ENCODE assay signal across 1 cellular context in genomic region chr19:47036233-47036651, GRCh38.
TF ChIP-seq lines count a peak whose summit lies in the region.

No MANE protein-coding gene starts in this region.

TF ChIP-seq in HepG2, 621 proteins besides CTCF, POLR2A, EP300 and RAD21 (continued from another document):
- TF ChIP-seq ZBTB10 (CRISPR knock-in tag; IDR thresholded peaks at IDR 0.05; ENCODE audit: borderline replicate concordance) (no peak), SYNCRIP (IDR thresholded peaks at IDR 0.05; ENCODE audit: insufficient read depth, low read depth, low read length) (no peak), RXRB (CRISPR knock-in tag; IDR thresholded peaks at IDR 0.05; ENCODE audit: borderline replicate concordance) (no peak), ZBTB25 (CRISPR knock-in tag; IDR thresholded peaks at IDR 0.05) (no peak), KLF6 (CRISPR knock-in tag; IDR thresholded peaks at IDR 0.05) (no peak), ZNF24 (IDR thresholded peaks at IDR 0.05) (no peak), ZNF317 (CRISPR knock-in tag; IDR thresholded peaks at IDR 0.05) (0 out of 2 replicates have a peak, but pooled peaks have one; percentile 11), WIZ (CRISPR knock-in tag; IDR thresholded peaks at IDR 0.05) (no peak), ZNF501 (CRISPR knock-in tag; IDR thresholded peaks at IDR 0.05) (0 out of 2 replicates have a peak, but pooled peaks have one; percentile 16), NRL (CRISPR knock-in tag; IDR thresholded peaks at IDR 0.05; ENCODE audit: borderline replicate concordance) (no peak), ZNF713 (CRISPR knock-in tag; IDR thresholded peaks at IDR 0.05) (no peak), ZBTB33 (CRISPR knock-in tag; IDR thresholded peaks at IDR 0.05) (peak; percentile 30; the same call in 1 of the 2 replicates), NR2F6 (IDR thresholded peaks at IDR 0.05) (no peak), NR2F6 (CRISPR knock-in tag; IDR thresholded peaks at IDR 0.05) (no peak), XRCC5 (optimal IDR thresholded peaks at IDR 0.05; ENCODE audit: low read length) (no peak), ZNF142 (CRISPR knock-in tag; IDR thresholded peaks at IDR 0.05) (no peak), GABPA (IDR thresholded peaks at IDR 0.05; ENCODE audit: low read depth, low read length) (no peak), GABPA (CRISPR knock-in tag; IDR thresholded peaks at IDR 0.05; ENCODE audit: low read depth) (no peak), ZNF101 (CRISPR knock-in tag; IDR thresholded peaks at IDR 0.05; ENCODE audit: borderline replicate concordance, low read depth) (no peak)
TF ChIP-seq in HepG2: peak in this region for 13.
